ENCODE assay signal across 21 cellular contexts in the genomic region with DNA sequence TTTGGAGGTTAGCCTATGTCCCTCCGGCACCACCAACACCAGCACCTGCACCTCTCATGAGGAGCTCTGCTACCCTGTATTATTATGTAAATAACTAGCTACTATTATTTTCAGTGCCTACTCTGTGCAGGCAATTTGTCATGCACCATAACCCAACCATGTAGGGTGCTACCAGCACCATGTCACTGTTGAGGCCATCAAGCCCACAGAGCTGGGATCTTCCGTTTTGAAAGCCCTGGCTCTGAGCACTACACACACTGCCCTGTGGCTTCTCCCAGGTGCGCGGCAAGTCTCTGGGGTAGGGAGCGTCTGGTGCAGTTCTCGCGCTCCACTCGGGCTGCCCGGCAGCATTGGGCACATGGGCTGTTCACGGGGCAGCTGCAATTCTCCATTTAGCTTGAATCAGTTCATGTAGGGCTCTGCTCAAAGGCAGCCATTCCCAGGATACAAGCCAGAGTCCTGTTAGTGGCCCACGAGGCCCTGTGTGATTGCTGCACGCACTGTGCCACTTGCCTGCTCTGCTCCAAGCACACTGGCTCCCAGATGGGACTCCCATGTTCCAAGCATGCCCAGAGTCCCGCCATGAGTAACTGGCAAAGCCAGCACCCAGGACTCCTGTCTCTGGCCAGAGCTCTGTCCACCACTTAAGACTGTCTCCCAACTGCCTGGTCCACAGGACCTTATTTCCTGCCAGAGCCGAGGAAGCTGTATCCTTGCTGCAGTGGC.
"Had no signal": no experiment of that assay in that cellular context is flagged by ENCODE, and none has a peak within 500 bp of the region (broad histone marks: within the 10 kb centered on the region; RNA-seq: fewer than 3 reads in every experiment).

No MANE protein-coding gene starts in this region.

- H3K27me3 ChIP-seq: brain microvascular endothelial cell, sigmoid colon, thyroid gland had no signal

- H3K9me3 Mint-ChIP-seq: activated naive CD4-positive, alpha-beta T cell treated with anti-CD3 and anti-CD28 coated beads, Interleukin-2, amount 50 U/mL, for 24 hours; activated T-helper 1 cell treated with anti-CD3 and anti-CD28 coated beads, Interleukin-12 subunit alpha, Interleukin-12 subunit beta, Interleukin-2, Interleukin-4 antibody, amounts not matched to agents 30 ng/mL and 10 ng/mL and 1 ng/mL, durations not matched to agents 14 hours and 24 hours and 36 hours; dendritic cell treated with granulocyte-macrophage colony-stimulating factor and Interleukin-4, amounts not matched to agents 40 ng/mL and 50 ng/mL, for 4 days; natural killer cell treated with Interleukin-12 subunit alpha and Interleukin-12 subunit beta and Interleukin-15 and Interleukin-18, amount 100 ng/mL, for 72 hours; stimulated activated naive CD8-positive, alpha-beta T cell treated with anti-CD3 and anti-CD28 coated beads, Interleukin-15, Interleukin-2, amounts not matched to agents 100 ng/mL and 50 ng/mL, for 24 hours had no signal

- DNase-seq: activated CD4-positive, alpha-beta T cell treated with anti-CD3 and anti-CD28 coated beads, Interleukin-2, amount 50 U/mL, for 1 hour; activated CD4-positive, CD25-positive, alpha-beta regulatory T cell treated with anti-CD3 and anti-CD28 coated beads, Interleukin-2, amount 50 U/mL, for 72 hours; activated CD8-positive, alpha-beta T cell treated with anti-CD3 and anti-CD28 coated beads, Interleukin-2, amount 10 ng/mL, durations not matched to agents 7 days and 5 days; activated gamma-delta T cell treated with Interleukin-2 at 50 U/mL for 16 hours; aorta; brain microvascular endothelial cell; caudate nucleus; effector CD8-positive, alpha-beta T cell; glutamatergic neuron; hippocampal formation; left ventricle myocardium superior; occipital lobe; sigmoid colon; stimulated activated CD4-positive, alpha-beta T cell treated with anti-CD3 and anti-CD28 coated beads, Interleukin-4, amount 100 ng/mL, for 1 hour; thyroid gland had no signal

- H3K4me1 Mint-ChIP-seq: activated naive CD4-positive, alpha-beta T cell treated with anti-CD3 and anti-CD28 coated beads, Interleukin-2, amount 50 U/mL, for 24 hours had no signal

- H3K36me3 ChIP-seq: brain microvascular endothelial cell, sigmoid colon, thyroid gland had no signal

- ATAC-seq: activated CD8-positive, alpha-beta T cell treated with anti-CD3 and anti-CD28 coated beads, Interleukin-2, amount 10 ng/mL, durations not matched to agents 7 days and 5 days; left ventricle myocardium superior; natural killer cell treated with Interleukin-12 subunit alpha and Interleukin-12 subunit beta and Interleukin-15 and Interleukin-18, amount 100 ng/mL, for 72 hours had no signal

- H3K36me3 Mint-ChIP-seq: activated naive CD4-positive, alpha-beta T cell treated with anti-CD3 and anti-CD28 coated beads, Interleukin-2, amount 50 U/mL, for 24 hours; natural killer cell treated with Interleukin-12 subunit alpha and Interleukin-12 subunit beta and Interleukin-15 and Interleukin-18, amount 100 ng/mL, for 72 hours had no signal

- H3K4me3 Mint-ChIP-seq: activated CD8-positive, alpha-beta T cell treated with anti-CD3 and anti-CD28 coated beads, Interleukin-2, amount 10 ng/mL, durations not matched to agents 7 days and 5 days; activated naive CD4-positive, alpha-beta T cell treated with anti-CD3 and anti-CD28 coated beads, Interleukin-2, amount 50 U/mL, for 24 hours; activated T-helper 1 cell treated with anti-CD3 and anti-CD28 coated beads, Interleukin-12 subunit alpha, Interleukin-12 subunit beta, Interleukin-2, Interleukin-4 antibody, amounts not matched to agents 30 ng/mL and 10 ng/mL and 1 ng/mL, durations not matched to agents 14 hours and 24 hours and 36 hours; dendritic cell treated with granulocyte-macrophage colony-stimulating factor and Interleukin-4, amounts not matched to agents 40 ng/mL and 50 ng/mL, for 4 days; natural killer cell treated with Interleukin-12 subunit alpha and Interleukin-12 subunit beta and Interleukin-15 and Interleukin-18, amount 100 ng/mL, for 72 hours; stimulated activated naive CD8-positive, alpha-beta T cell treated with anti-CD3 and anti-CD28 coated beads, Interleukin-15, Interleukin-2, amounts not matched to agents 100 ng/mL and 50 ng/mL, for 24 hours had no signal

- H3K27ac Mint-ChIP-seq: activated CD8-positive, alpha-beta T cell treated with anti-CD3 and anti-CD28 coated beads, Interleukin-2, amount 10 ng/mL, durations not matched to agents 7 days and 5 days; activated naive CD4-positive, alpha-beta T cell treated with anti-CD3 and anti-CD28 coated beads, Interleukin-2, amount 50 U/mL, for 24 hours; activated T-helper 1 cell treated with anti-CD3 and anti-CD28 coated beads, Interleukin-12 subunit alpha, Interleukin-12 subunit beta, Interleukin-2, Interleukin-4 antibody, amounts not matched to agents 30 ng/mL and 10 ng/mL and 1 ng/mL, durations not matched to agents 14 hours and 24 hours and 36 hours; dendritic cell treated with granulocyte-macrophage colony-stimulating factor and Interleukin-4, amounts not matched to agents 40 ng/mL and 50 ng/mL, for 4 days; natural killer cell treated with Interleukin-12 subunit alpha and Interleukin-12 subunit beta and Interleukin-15 and Interleukin-18, amount 100 ng/mL, for 72 hours; stimulated activated naive CD8-positive, alpha-beta T cell treated with anti-CD3 and anti-CD28 coated beads, Interleukin-15, Interleukin-2, amounts not matched to agents 100 ng/mL and 50 ng/mL, for 24 hours had no signal

- H3K27ac ChIP-seq: brain microvascular endothelial cell, sigmoid colon, thyroid gland had no signal

- H3K4me2 ChIP-seq: smooth muscle cell had no signal

- H3K27me3 Mint-ChIP-seq: activated naive CD4-positive, alpha-beta T cell treated with anti-CD3 and anti-CD28 coated beads, Interleukin-2, amount 50 U/mL, for 24 hours; dendritic cell treated with granulocyte-macrophage colony-stimulating factor and Interleukin-4, amounts not matched to agents 40 ng/mL and 50 ng/mL, for 4 days; stimulated activated naive CD8-positive, alpha-beta T cell treated with anti-CD3 and anti-CD28 coated beads, Interleukin-15, Interleukin-2, amounts not matched to agents 100 ng/mL and 50 ng/mL, for 24 hours had no signal

- H3K4me3 ChIP-seq: sigmoid colon, smooth muscle cell, thyroid gland had no signal

- H3K9me3 ChIP-seq: sigmoid colon, thyroid gland had no signal
